ENCODE assay signal across 12 cellular contexts in genomic region chrX:127038065-127038464, GRCh38.
DNase-seq lines count a peak whose midpoint lies in the region; ATAC-seq and TF ChIP-seq lines count a peak whose summit lies in the region.
"Had no signal": no experiment of that assay in that cellular context is flagged by ENCODE, and none has a peak within 500 bp of the region (broad histone marks: within the 10 kb centered on the region; RNA-seq: fewer than 3 reads in every experiment).

No MANE protein-coding gene starts in this region.

- peak in 47 of 56 donors; percentile 13 to 62 (median 37) for TF ChIP-seq CTCF in dorsolateral prefrontal cortex (IDR thresholded peaks at IDR 0.05 in 54 of 56, conservative IDR thresholded peaks at IDR 0.05 in 2 of 56; ENCODE audit: low read depth in 1 of 56, partially characterized antibody in 56 of 56)

- peaks cover 0 to 23% (median 0%) of the 10 kb centered on the region in 45 donors for H3K27me3 ChIP-seq in dorsolateral prefrontal cortex

- peak; percentile 13 for DNase-seq in NOMO-1 treated with DMSO at 0.1 percent for 48 hours (lab: John Stamatoyannopoulos, UW; ENCODE audit: unreplicated experiment)
- DNase-seq in NOMO-1 treated with dmso at 0.1 percent for 144 hours (lab: John Stamatoyannopoulos, UW; ENCODE audit: unreplicated experiment) = no peak
- DNase-seq in MV-4-11 (lab: John Stamatoyannopoulos, UW) = peak; percentile 1
- no peak for DNase-seq in dorsolateral prefrontal cortex
- peak; percentile 7 for DNase-seq in pons (ENCODE audit: low spot score)
- DNase-seq in mesenteric fat pad (ENCODE audit: low spot score) = no peak
- DNase-seq in effector CD8-positive, alpha-beta T cell (lab: John Stamatoyannopoulos, UW) = no peak
- DNase-seq: activated naive CD8-positive, alpha-beta T cell treated with anti-CD3 and anti-CD28 coated beads, Interleukin-2, amount 50 U/mL, for 24 hours; left cardiac atrium; stimulated activated CD4-positive, alpha-beta T cell treated with anti-CD3 and anti-CD28 coated beads, Interleukin-2, amount 100 ng/mL, for 24 hours had no signal

- intact Hi-C loops in dorsolateral prefrontal cortex (cut with DNase I) = no loop called here

- no peak overlapping the region for H3K4me3 ChIP-seq in dorsolateral prefrontal cortex

- ATAC-seq in GM21526 (IDR thresholded peaks at IDR 0.05; ENCODE audit: low FRiP score, unreplicated experiment) = no peak
- ATAC-seq: activated naive CD8-positive, alpha-beta T cell treated with anti-CD3 and anti-CD28 coated beads, Interleukin-2, amount 50 U/mL, for 24 hours; left cardiac atrium; WTC11 had no signal

- H3K27ac ChIP-seq in dorsolateral prefrontal cortex = no peak overlapping the region

Comparison
In these comparisons a context has a peak if more than half of its experiments do, and no peak if none do; other contexts are left out.
1. DNase-seq: peak in NOMO-1 treated with DMSO at 0.1 percent for 48 hours (single experiment), MV-4-11 (single experiment) and pons (single experiment); none in NOMO-1 treated with dmso at 0.1 percent for 144 hours (single experiment), dorsolateral prefrontal cortex (0 of 10), mesenteric fat pad (single experiment) and effector CD8-positive, alpha-beta T cell (single experiment).